ENCODE assay signal across 8 cellular contexts in genomic region chrX:63350979-63351616, GRCh38. TPM values are rescaled to one million over a fixed set of nuclear protein-coding genes. Genes with fewer than 3 reads are reported as not detected.
DNase-seq lines count a peak whose midpoint lies in the region; ATAC-seq and TF ChIP-seq lines count a peak whose summit lies in the region.

Gene SPIN4 (minus strand): TSS chrX:63351332. CDS start chrX:63350819, 513 bp downstream.

- POLR2A ChIA-PET in activated CD8-positive, alpha-beta T cell treated with anti-CD3 and anti-CD28 coated beads for 36 hours (lab: Charles Lee), result no interaction called here

- no peaks in the 10 kb centered on the region for H3K27me3 ChIP-seq in CD4-positive, CD25-positive, alpha-beta regulatory T cell (ENCODE audit: control insufficient read depth, insufficient read depth, low read length)

- peak; percentile 30 to 77 (median 42) for DNase-seq in CD4-positive, CD25-positive, alpha-beta regulatory T cell
- DNase-seq in NCI-H82 (lab: John Stamatoyannopoulos, UW), result peak; percentile 97
- peak; percentile 77 for DNase-seq in activated CD8-positive, alpha-beta T cell treated with anti-CD3 and anti-CD28 coated beads for 36 hours
- DNase-seq in effector CD4-positive, alpha-beta T cell, result peak; percentile 18
- DNase-seq in lung microvascular endothelial cell (ENCODE audit: low read depth in 2 of 2), result peak; percentile 85 to 91
- peak; percentile 30 to 60 (median 47) for DNase-seq in stimulated activated CD4-positive, alpha-beta T cell treated with anti-CD3 and anti-CD28 coated beads, TNF-alpha, amount 100 ng/mL, for 48 hours (ENCODE audit: low read depth in 3 of 3)

- H3K27ac ChIP-seq in CD4-positive, CD25-positive, alpha-beta regulatory T cell (ENCODE audit: insufficient read depth, low read length, poor library complexity, severe bottlenecking), result peak within 1 kb of the TSS; percentile 51

- TF ChIP-seq CTCF in activated CD8-positive, alpha-beta T cell treated with anti-CD3 and anti-CD28 coated beads for 36 hours (IDR thresholded peaks at IDR 0.05), result no peak

- H3K4me3 ChIP-seq in CD4-positive, CD25-positive, alpha-beta regulatory T cell (ENCODE audit: low read depth, low read length), result peak within 1 kb of the TSS; percentile 90

- no peaks in the 10 kb centered on the region for H3K36me3 Mint-ChIP-seq in CD4-positive, CD25-positive, alpha-beta regulatory T cell
- H3K36me3 Mint-ChIP-seq in activated CD8-positive, alpha-beta T cell treated with anti-CD3 and anti-CD28 coated beads for 36 hours (ENCODE audit: low read depth), result no peaks in the 10 kb centered on the region

- H3K4me1 ChIP-seq in CD4-positive, CD25-positive, alpha-beta regulatory T cell (ENCODE audit: control insufficient read depth, insufficient read depth, low read length, poor library complexity, severe bottlenecking), result peaks cover 9% of the 10 kb centered on the region

- H3K9me3 Mint-ChIP-seq in CD4-positive, CD25-positive, alpha-beta regulatory T cell, result no peaks in the 10 kb centered on the region
- H3K9me3 Mint-ChIP-seq in activated CD8-positive, alpha-beta T cell treated with anti-CD3 and anti-CD28 coated beads for 36 hours, result no peaks in the 10 kb centered on the region

- no peaks in the 10 kb centered on the region for H3K27me3 Mint-ChIP-seq in CD4-positive, CD25-positive, alpha-beta regulatory T cell
- H3K27me3 Mint-ChIP-seq in activated CD8-positive, alpha-beta T cell treated with anti-CD3 and anti-CD28 coated beads for 36 hours, result no peaks in the 10 kb centered on the region

- no peaks in the 10 kb centered on the region for H3K36me3 ChIP-seq in CD4-positive, CD25-positive, alpha-beta regulatory T cell (ENCODE audit: control insufficient read depth, insufficient read depth, low read length)

- intact Hi-C loops in activated CD8-positive, alpha-beta T cell treated with anti-CD3 and anti-CD28 coated beads for 36 hours (cut with micrococcal nuclease), result no loop called here

- peak within 1 kb of the TSS; percentile 86 to 92 (median 90) for H3K4me3 Mint-ChIP-seq in CD4-positive, CD25-positive, alpha-beta regulatory T cell
- peak within 1 kb of the TSS; percentile 77 for H3K4me3 Mint-ChIP-seq in activated CD8-positive, alpha-beta T cell treated with anti-CD3 and anti-CD28 coated beads for 36 hours

- H3K4me1 Mint-ChIP-seq in CD4-positive, CD25-positive, alpha-beta regulatory T cell, result peaks cover 4 to 17% (median 11%) of the 10 kb centered on the region in 4 donors
- peaks cover 11% of the 10 kb centered on the region for H3K4me1 Mint-ChIP-seq in activated CD8-positive, alpha-beta T cell treated with anti-CD3 and anti-CD28 coated beads for 36 hours (ENCODE audit: low read depth)

- no peaks in the 10 kb centered on the region for H3K9me3 ChIP-seq in CD4-positive, CD25-positive, alpha-beta regulatory T cell (ENCODE audit: control insufficient read depth in 2 of 2, low read length in 2 of 2)

- H3K27ac Mint-ChIP-seq in CD4-positive, CD25-positive, alpha-beta regulatory T cell, result peak within 1 kb of the TSS; percentile 48 to 79 (median 78)
- H3K27ac Mint-ChIP-seq in activated CD8-positive, alpha-beta T cell treated with anti-CD3 and anti-CD28 coated beads for 36 hours, result peak within 1 kb of the TSS; percentile 80

- ATAC-seq in CD4-positive, CD25-positive, alpha-beta regulatory T cell (ENCODE audit: low read depth in 2 of 2), result peak; percentile 71 to 78
- ATAC-seq in GM19395 (IDR thresholded peaks at IDR 0.05; ENCODE audit: unreplicated experiment) (peak; percentile 90), HG03558 (IDR thresholded peaks at IDR 0.05; ENCODE audit: extremely low read depth, unreplicated experiment) (peak; percentile 73)
- ATAC-seq in activated CD8-positive, alpha-beta T cell treated with anti-CD3 and anti-CD28 coated beads for 36 hours, result peak; percentile 91

- CTCF ChIA-PET in activated CD8-positive, alpha-beta T cell treated with anti-CD3 and anti-CD28 coated beads for 36 hours (lab: Charles Lee), result interaction anchor here (1.0 kb wide), 2 partner anchors 76 to 101 kb away, joined by 3 read pairs; no protein-coding TSS in a partner anchor

RNA-seq across cellular contexts. Expression of gene SPIN4, which starts in this region (rescaled TPM):
- total RNA-seq in CD4-positive, CD25-positive, alpha-beta regulatory T cell, result 0.81 TPM
- polyA plus RNA-seq in CD4-positive, CD25-positive, alpha-beta regulatory T cell, result under 1 TPM; 0.18 to 0.80 (median 0.59) TPM
- total RNA-seq in activated CD8-positive, alpha-beta T cell treated with anti-CD3 and anti-CD28 coated beads for 36 hours, result 1 to 10 TPM; 5.4 to 5.5 TPM
- 4.6 and 9.5 TPM in 2 replicates for total RNA-seq in lung microvascular endothelial cell

Comparison
In these comparisons a context has a peak if more than half of its experiments do, and no peak if none do; other contexts are left out.
1. Peak in every context shown above with its lines: DNase-seq, ATAC-seq, H3K4me3 ChIP-seq and H3K27ac ChIP-seq.
2. Peak in DNase-seq, ATAC-seq, H3K4me3 ChIP-seq and H3K27ac ChIP-seq in CD4-positive, CD25-positive, alpha-beta regulatory T cell; RNA of the gene not detected or under 1 TPM.
3. DNase-seq: peak in every context shown above with its lines; median percentile 97 in NCI-H82; 88 in lung microvascular endothelial cell; 77 in activated CD8-positive, alpha-beta T cell treated with anti-CD3 and anti-CD28 coated beads for 36 hours; 47 in stimulated activated CD4-positive, alpha-beta T cell treated with anti-CD3 and anti-CD28 coated beads, TNF-alpha, amount 100 ng/mL, for 48 hours; 42 in CD4-positive, CD25-positive, alpha-beta regulatory T cell; 18 in effector CD4-positive, alpha-beta T cell.